8 cellular contexts compared by ENCODE assay signal in the genomic region with DNA sequence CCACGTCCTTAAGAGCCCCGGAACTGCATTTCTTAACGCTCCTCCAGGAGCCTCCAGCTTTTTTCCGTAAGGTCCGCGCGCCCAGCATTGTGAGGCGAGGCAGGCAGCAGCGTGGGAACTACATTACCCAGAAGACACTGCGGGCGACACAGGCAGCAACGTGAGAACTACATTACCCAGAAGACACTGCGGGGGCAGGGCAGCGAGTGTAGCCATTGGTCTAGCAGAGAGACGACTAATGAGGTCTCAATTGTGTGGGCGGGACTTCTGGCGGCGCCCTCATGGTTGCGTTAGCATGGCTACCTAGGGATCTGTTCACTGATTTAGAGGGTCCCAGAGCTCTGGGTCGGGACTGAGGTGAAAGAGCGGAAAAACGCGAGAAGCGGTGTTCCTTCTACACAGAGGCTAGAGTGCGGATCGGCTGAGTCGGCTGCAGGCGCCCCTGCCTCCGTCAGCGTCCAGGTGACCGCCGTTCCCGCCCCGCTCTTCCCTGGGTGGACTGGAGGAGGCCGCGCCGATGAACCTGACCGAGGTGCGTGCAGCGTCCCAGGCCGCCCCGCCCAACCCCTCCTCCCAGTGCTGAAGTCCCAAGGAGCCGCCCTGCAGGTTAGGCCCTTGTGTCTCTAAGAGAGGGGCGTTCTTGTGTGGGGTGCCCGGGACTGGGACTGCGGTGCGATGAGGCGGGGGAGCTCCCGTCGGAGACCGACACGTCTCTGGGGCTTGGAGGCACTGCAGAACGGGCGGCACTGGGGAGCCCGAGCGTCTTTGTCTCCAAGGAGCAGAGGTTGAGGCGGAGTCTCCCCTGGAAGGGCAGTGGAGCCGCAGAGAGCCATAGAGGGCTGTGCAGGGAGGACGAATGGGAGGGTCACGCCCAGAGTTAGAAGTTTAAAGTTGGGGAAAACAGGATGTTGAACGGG. TPM values are rescaled to one million over a fixed set of nuclear protein-coding genes. Genes with fewer than 3 reads are reported as not detected.
DNase-seq lines count a peak whose midpoint lies in the region; ATAC-seq and TF ChIP-seq lines count a peak whose summit lies in the region.

ZNF749 (plus strand) TSS at position 264 of the 917 bp plus-strand sequence; CDS start at position 518, 254 bp downstream.

- intact Hi-C loops in PC-3 (cut with micrococcal nuclease): loop anchor here (1.0 to 5.0 kb wide), 2 partner anchors 24 to 52 kb away; partner anchors contain the start of genes ZNF17 and ZNF419
- intact Hi-C loops in mucosa of descending colon (cut with DNase I, micrococcal nuclease): no loop called here

- ATAC-seq in GM21717 (IDR thresholded peaks at IDR 0.05; ENCODE audit: unreplicated experiment) (peak; percentile 91), PC-3 (peak; percentile 96), mucosa of descending colon (peak; percentile 100)

- H3K9me2 ChIP-seq in PC-3 (replicated peaks; ENCODE audit: low read length): no peaks in the 10 kb centered on the region

- peak within 1 kb of the TSS; percentile 87 for H3K4me2 ChIP-seq in PC-3 (ENCODE audit: low read length)

- DNase-seq in DMS153 treated with DMSO at 0.1 percent for 48 hours (lab: John Stamatoyannopoulos, UW; ENCODE audit: unreplicated experiment): peak; percentile 94
- DNase-seq in Jurkat, Clone E6-1 (ENCODE audit: low read depth, low spot score): peak; percentile 98
- peak; percentile 100 for DNase-seq in PC-3
- peak; percentile 97 for DNase-seq in activated T-cell treated with anti-CD3 and anti-CD28 coated beads for 4 hours
- DNase-seq in epithelial cell of proximal tubule (ENCODE audit: low read depth): peak; percentile 83
- peak; percentile 96 to 100 (median 97) for DNase-seq in mucosa of descending colon
- DNase-seq in stimulated activated CD8-positive, alpha-beta memory T cell treated with anti-CD3 and anti-CD28 coated beads, Interleukin-4, amount 100 ng/mL, for 1 hour (ENCODE audit: low read depth in 2 of 2, low spot score in 1 of 2): peak; percentile 81 to 91

- H3K9ac ChIP-seq in PC-3 (ENCODE audit: low read length): peak within 1 kb of the TSS; percentile 86

- CTCF ChIA-PET in PC-3 (lab: Charles Lee): no interaction called here

- H3F3A ChIP-seq in PC-3 (ENCODE audit: low read length, unreplicated experiment): no peaks in the 10 kb centered on the region

- no peaks in the 10 kb centered on the region for H4K20me1 ChIP-seq in PC-3 (ENCODE audit: low read length)

- H3K27ac ChIP-seq in PC-3 (ENCODE audit: low read length): peak within 1 kb of the TSS; percentile 34

- peak within 1 kb of the TSS; percentile 87 for H3K4me3 ChIP-seq in Jurkat, Clone E6-1 (ENCODE audit: low read length)
- peak within 1 kb of the TSS; percentile 88 for H3K4me3 ChIP-seq in PC-3 (ENCODE audit: low read length)
- H3K4me3 ChIP-seq in epithelial cell of proximal tubule (ENCODE audit: low read depth, low read length): peak within 1 kb of the TSS; percentile 89
- peak within 1 kb of the TSS; percentile 44 for H3K4me3 ChIP-seq in mucosa of descending colon

- H3K9me3 ChIP-seq in PC-3 (ENCODE audit: low read length): no peaks in the 10 kb centered on the region
- H3K9me3 ChIP-seq in mucosa of descending colon: peaks cover 14% of the 10 kb centered on the region

- peak within 1 kb of the TSS; percentile 94 for H2AFZ ChIP-seq in PC-3 (ENCODE audit: low read length)

- POLR2A ChIA-PET in PC-3 (lab: Charles Lee; ENCODE audit: unreplicated experiment): no interaction called here

- peaks cover 50% of the 10 kb centered on the region for H3K79me2 ChIP-seq in PC-3 (ENCODE audit: low read length)

- peaks cover 33% of the 10 kb centered on the region for H3K36me3 ChIP-seq in PC-3 (ENCODE audit: low read depth, low read length)
- no peaks in the 10 kb centered on the region for H3K36me3 ChIP-seq in mucosa of descending colon (ENCODE audit: low read depth)

- peaks cover 14% of the 10 kb centered on the region for H3K4me1 ChIP-seq in PC-3 (ENCODE audit: insufficient read depth, low read length)
- peaks cover 11% of the 10 kb centered on the region for H3K4me1 ChIP-seq in mucosa of descending colon (ENCODE audit: low read depth)

- TSS peak; percentile 67 for BruUV-seq in PC-3 (replicated peaks; lab: Mats Ljungman, UMichigan)

- TF ChIP-seq CTCF in PC-3 (conservative IDR thresholded peaks at IDR 0.05; ENCODE audit: low read depth, low read length) (no peak), epithelial cell of proximal tubule (conservative IDR thresholded peaks at IDR 0.05; ENCODE audit: low read depth, low read length) (no peak), mucosa of descending colon (IDR thresholded peaks at IDR 0.05) (no peak)

- H3K27me3 ChIP-seq in PC-3 (ENCODE audit: low read length): no peaks in the 10 kb centered on the region

RNA-seq across cellular contexts. Expression of gene ZNF749, which starts in this region (rescaled TPM):
- 7.2 TPM for polyA plus RNA-seq in Jurkat, Clone E6-1 (2012; ENCODE audit: insufficient read depth, insufficient read length)
- total RNA-seq in PC-3 (2014; rRNA removed): 17.6 and 21.9 TPM in 2 replicates
- 8.6 and 16.3 TPM in 2 replicates for total RNA-seq in epithelial cell of proximal tubule
- 1 to 10 TPM; 4.7 to 8.7 (median 8.0) TPM for total RNA-seq in mucosa of descending colon

Comparison
In these comparisons a context has a peak if more than half of its experiments do, and no peak if none do; other contexts are left out.
1. Peak in every context shown above with its lines: DNase-seq, ATAC-seq, H3K4me3 ChIP-seq and H3K27ac ChIP-seq.